ENCODE assay signal across 1 cellular context in genomic region chr7:8035647-8036518, GRCh38.
TF ChIP-seq lines count a peak whose summit lies in the region.

No MANE protein-coding gene starts in this region.

TF ChIP-seq in HepG2, 621 proteins besides CTCF, POLR2A, EP300 and RAD21 (continued from another document):
- TF ChIP-seq FOXJ3 (CRISPR knock-in tag; IDR thresholded peaks at IDR 0.05; ENCODE audit: borderline replicate concordance) = 0 out of 2 replicates have a peak, but pooled peaks have one; percentile 20
- TF ChIP-seq CHD2 (IDR thresholded peaks at IDR 0.05; ENCODE audit: low read depth, low read length) = no peak
- TF ChIP-seq TAF1 (CRISPR knock-in tag; IDR thresholded peaks at IDR 0.05) = 0 out of 2 replicates have a peak, but pooled peaks have one; percentile 16
- TF ChIP-seq, protein P1, sequence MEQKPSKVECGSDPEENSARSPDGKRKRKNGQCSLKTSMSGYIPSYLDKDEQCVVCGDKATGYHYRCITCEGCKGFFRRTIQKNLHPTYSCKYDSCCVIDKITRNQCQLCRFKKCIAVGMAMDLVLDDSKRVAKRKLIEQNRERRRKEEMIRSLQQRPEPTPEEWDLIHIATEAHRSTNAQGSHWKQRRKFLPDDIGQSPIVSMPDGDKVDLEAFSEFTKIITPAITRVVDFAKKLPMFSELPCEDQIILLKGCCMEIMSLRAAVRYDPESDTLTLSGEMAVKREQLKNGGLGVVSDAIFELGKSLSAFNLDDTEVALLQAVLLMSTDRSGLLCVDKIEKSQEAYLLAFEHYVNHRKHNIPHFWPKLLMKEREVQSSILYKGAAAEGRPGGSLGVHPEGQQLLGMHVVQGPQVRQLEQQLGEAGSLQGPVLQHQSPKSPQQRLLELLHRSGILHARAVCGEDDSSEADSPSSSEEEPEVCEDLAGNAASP (CRISPR knock-in tag; IDR thresholded peaks at IDR 0.05; ENCODE audit: borderline replicate concordance) = no peak
- TF ChIP-seq HNRNPK (IDR thresholded peaks at IDR 0.05; ENCODE audit: low read depth, low read length, poor library complexity, severe bottlenecking) = no peak
- no peak for TF ChIP-seq PHF20 (CRISPR knock-in tag; IDR thresholded peaks at IDR 0.05)
- peak; percentile 46; the same call in 1 of the 2 replicates for TF ChIP-seq SMC3 (IDR thresholded peaks at IDR 0.05; ENCODE audit: low read length)
- no peak for TF ChIP-seq ZNF446 (CRISPR knock-in tag; IDR thresholded peaks at IDR 0.05)
- no peak for TF ChIP-seq ZNF713 (CRISPR knock-in tag; IDR thresholded peaks at IDR 0.05)
TF ChIP-seq in HepG2: peak in this region for 6.
